In the genomic region with DNA sequence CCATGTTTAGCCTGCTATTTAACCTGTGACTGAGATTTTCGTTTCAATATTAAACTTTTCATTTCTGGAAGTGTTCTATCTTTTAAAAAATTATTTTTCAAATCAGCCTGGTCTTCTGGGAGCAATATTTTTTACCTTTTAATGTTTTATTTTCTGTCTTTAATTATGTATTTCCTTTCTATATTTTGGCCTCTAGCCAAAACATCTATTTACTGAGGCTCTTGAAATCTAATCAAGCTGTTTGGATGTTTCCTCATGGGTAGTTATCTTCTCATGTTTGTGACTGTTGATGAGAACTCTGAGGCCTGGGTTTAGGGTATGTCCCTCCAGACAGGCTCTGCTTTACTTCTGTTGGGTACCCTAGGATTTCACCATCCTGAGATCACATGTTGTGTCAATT, we compare ENCODE assay signal across 33 cellular contexts. TPM values are rescaled to one million over a fixed set of nuclear protein-coding genes. Genes with fewer than 3 reads are reported as not detected.
"Had no signal": no experiment of that assay in that cellular context is flagged by ENCODE, and none has a peak within 500 bp of the region (broad histone marks: within the 10 kb centered on the region; RNA-seq: fewer than 3 reads in every experiment).

No MANE protein-coding gene starts in this region.

- H3K4me3 Mint-ChIP-seq: activated B cell treated with CpG ODN at 0.5 μM for 24 hours; activated CD4-positive, alpha-beta T cell treated with anti-CD3 and anti-CD28 coated beads for 36 hours; activated naive CD8-positive, alpha-beta T cell treated with anti-CD3 and anti-CD28 coated beads, Interleukin-2, amount 10 ng/mL, durations not matched to agents 7 days and 5 days; activated T-cell treated with anti-CD3 and anti-CD28 coated beads, Interleukin-2, amount 50 U/mL, for 24 hours; activated T-helper 17 cell treated with anti-CD3 and anti-CD28 coated beads, Interleukin-2, amount 50 U/mL, for 72 hours; endodermal cell; naive B cell; stimulated activated naive CD8-positive, alpha-beta T cell treated with anti-CD3 and anti-CD28 coated beads, Interleukin-15, Interleukin-2, amounts not matched to agents 100 ng/mL and 50 ng/mL, for 24 hours had no signal

- H3K36me3 ChIP-seq: breast epithelium, esophagus squamous epithelium, gastrocnemius medialis, left lung, thyroid gland, upper lobe of right lung had no signal

- DNase-seq: activated B cell treated with CpG ODN at 0.5 μM for 24 hours; activated CD4-positive, alpha-beta T cell treated with anti-CD3 and anti-CD28 coated beads for 36 hours; activated CD4-positive, alpha-beta T cell treated with anti-CD3 and anti-CD28 coated beads, Interleukin-2, amount 50 U/mL, for 4 hours; activated CD8-positive, alpha-beta memory T cell treated with anti-CD3 and anti-CD28 coated beads for 24 hours; activated CD8-positive, alpha-beta memory T cell treated with anti-CD3 and anti-CD28 coated beads, Interleukin-2, amount 50 U/mL, for 4 hours; activated naive CD4-positive, alpha-beta T cell; activated naive CD8-positive, alpha-beta T cell treated with anti-CD3 and anti-CD28 coated beads, Interleukin-2, amount 10 ng/mL, durations not matched to agents 7 days and 5 days; activated T-cell treated with anti-CD3 and anti-CD28 coated beads, Interleukin-2, amount 50 U/mL, for 24 hours; amniotic stem cell; cortex of kidney; endodermal cell; esophagus squamous epithelium; gastrocnemius medialis; hippocampal formation; kidney glomerular epithelial cell; left lung; naive B cell; nucleus accumbens; right cardiac atrium; stimulated activated CD4-positive, alpha-beta T cell treated with anti-CD3 and anti-CD28 coated beads, Interleukin-1b, Interleukin-23, amount 100 ng/mL, for 48 hours; substantia nigra; thyroid gland; upper lobe of right lung had no signal

- H3K4me1 ChIP-seq: breast epithelium, esophagus squamous epithelium, gastrocnemius medialis, left lung, parathyroid adenoma, thyroid gland, upper lobe of right lung had no signal

- H3K4me1 Mint-ChIP-seq: activated B cell treated with CpG ODN at 0.5 μM for 24 hours; activated CD4-positive, alpha-beta T cell treated with anti-CD3 and anti-CD28 coated beads for 36 hours; activated T-helper 17 cell treated with anti-CD3 and anti-CD28 coated beads, Interleukin-2, amount 50 U/mL, for 72 hours; naive B cell had no signal

- H3K27ac Mint-ChIP-seq: activated B cell treated with CpG ODN at 0.5 μM for 24 hours; activated CD4-positive, alpha-beta T cell treated with anti-CD3 and anti-CD28 coated beads for 36 hours; activated naive CD8-positive, alpha-beta T cell treated with anti-CD3 and anti-CD28 coated beads, Interleukin-2, amount 10 ng/mL, durations not matched to agents 7 days and 5 days; activated T-cell treated with anti-CD3 and anti-CD28 coated beads, Interleukin-2, amount 50 U/mL, for 24 hours; activated T-helper 17 cell treated with anti-CD3 and anti-CD28 coated beads, Interleukin-2, amount 50 U/mL, for 72 hours; endodermal cell; naive B cell; stimulated activated naive CD8-positive, alpha-beta T cell treated with anti-CD3 and anti-CD28 coated beads, Interleukin-15, Interleukin-2, amounts not matched to agents 100 ng/mL and 50 ng/mL, for 24 hours had no signal

- H3K27ac ChIP-seq: breast epithelium, esophagus squamous epithelium, gastrocnemius medialis, left lung, parathyroid adenoma, skin epidermis, thyroid gland, upper lobe of right lung had no signal

- H3K4me3 ChIP-seq: breast epithelium, esophagus squamous epithelium, gastrocnemius medialis, left lung, lung, skin epidermis, thyroid gland, upper lobe of right lung had no signal

- H3K9me3 Mint-ChIP-seq: activated B cell treated with CpG ODN at 0.5 μM for 24 hours; activated naive CD8-positive, alpha-beta T cell treated with anti-CD3 and anti-CD28 coated beads, Interleukin-2, amount 10 ng/mL, durations not matched to agents 7 days and 5 days; activated T-cell treated with anti-CD3 and anti-CD28 coated beads, Interleukin-2, amount 50 U/mL, for 24 hours; activated T-helper 17 cell treated with anti-CD3 and anti-CD28 coated beads, Interleukin-2, amount 50 U/mL, for 72 hours; endodermal cell; naive B cell; stimulated activated naive CD8-positive, alpha-beta T cell treated with anti-CD3 and anti-CD28 coated beads, Interleukin-15, Interleukin-2, amounts not matched to agents 100 ng/mL and 50 ng/mL, for 24 hours had no signal

- H3K79me2 ChIP-seq: parathyroid adenoma had no signal

- H3K36me3 Mint-ChIP-seq: activated naive CD8-positive, alpha-beta T cell treated with anti-CD3 and anti-CD28 coated beads, Interleukin-2, amount 10 ng/mL, durations not matched to agents 7 days and 5 days; naive B cell had no signal

- H3K27me3 ChIP-seq: breast epithelium, esophagus squamous epithelium, gastrocnemius medialis, left lung, thyroid gland, upper lobe of right lung had no signal

- ATAC-seq: activated CD4-positive, alpha-beta T cell treated with anti-CD3 and anti-CD28 coated beads for 36 hours; activated T-helper 17 cell treated with anti-CD3 and anti-CD28 coated beads, Interleukin-2, amount 50 U/mL, for 72 hours; gastrocnemius medialis; right cardiac atrium had no signal

- H2AFZ ChIP-seq: parathyroid adenoma had no signal

RNA-seq across cellular contexts. Expression of a gene that starts 10.3 kb away (rescaled TPM):
- total RNA-seq: activated B cell treated with CpG ODN at 0.5 μM for 24 hours; activated CD4-positive, alpha-beta T cell treated with anti-CD3 and anti-CD28 coated beads for 36 hours; activated T-helper 17 cell treated with anti-CD3 and anti-CD28 coated beads, Interleukin-2, amount 50 U/mL, for 72 hours; mesenteric fat pad; pulmonary artery endothelial cell had no signal

RNA-seq across cellular contexts. Expression of a gene that starts 17.3 kb away (rescaled TPM):
- total RNA-seq: activated B cell treated with CpG ODN at 0.5 μM for 24 hours; activated CD4-positive, alpha-beta T cell treated with anti-CD3 and anti-CD28 coated beads for 36 hours; activated naive CD8-positive, alpha-beta T cell treated with anti-CD3 and anti-CD28 coated beads, Interleukin-2, amount 10 ng/mL, durations not matched to agents 7 days and 5 days; activated T-helper 17 cell treated with anti-CD3 and anti-CD28 coated beads, Interleukin-2, amount 50 U/mL, for 72 hours; esophagus squamous epithelium; gastrocnemius medialis; lung; mesenteric fat pad; mucosa of gallbladder; pulmonary artery endothelial cell; right cardiac atrium; thyroid gland had no signal
- polyA plus RNA-seq: neural cell, right cardiac atrium had no signal
